In the genomic region with DNA sequence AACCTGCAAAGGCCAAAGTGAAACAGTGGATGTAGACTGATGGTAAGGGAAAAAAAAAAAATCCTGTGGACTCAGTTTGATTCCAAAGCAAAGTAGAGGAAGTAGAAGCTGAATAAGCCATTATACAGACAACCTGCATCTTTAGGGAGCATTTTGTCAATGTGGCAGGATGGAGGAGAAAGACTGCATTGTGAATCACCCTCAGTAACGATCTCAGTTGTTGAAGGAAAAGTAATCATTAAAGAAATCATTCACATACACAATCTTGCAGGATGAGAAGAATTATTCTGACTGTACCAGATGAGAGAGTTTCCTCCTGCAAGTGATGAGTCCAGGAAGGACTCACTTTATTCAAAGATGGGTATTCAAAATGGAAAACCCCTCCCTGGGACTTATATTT, we compare ENCODE assay signal across 1 cellular context.
TF ChIP-seq lines count a peak whose summit lies in the region.

No MANE protein-coding gene starts in this region.

TF ChIP-seq in K562, 482 proteins besides CTCF, POLR2A, EP300 and RAD21 (continued from another document):
- TF ChIP-seq RUNX1 (IDR thresholded peaks at IDR 0.05; ENCODE audit: low read depth) (no peak), SRSF1 (IDR thresholded peaks at IDR 0.05; ENCODE audit: low read depth, low read length) (no peak)
- TF ChIP-seq, protein P1, sequence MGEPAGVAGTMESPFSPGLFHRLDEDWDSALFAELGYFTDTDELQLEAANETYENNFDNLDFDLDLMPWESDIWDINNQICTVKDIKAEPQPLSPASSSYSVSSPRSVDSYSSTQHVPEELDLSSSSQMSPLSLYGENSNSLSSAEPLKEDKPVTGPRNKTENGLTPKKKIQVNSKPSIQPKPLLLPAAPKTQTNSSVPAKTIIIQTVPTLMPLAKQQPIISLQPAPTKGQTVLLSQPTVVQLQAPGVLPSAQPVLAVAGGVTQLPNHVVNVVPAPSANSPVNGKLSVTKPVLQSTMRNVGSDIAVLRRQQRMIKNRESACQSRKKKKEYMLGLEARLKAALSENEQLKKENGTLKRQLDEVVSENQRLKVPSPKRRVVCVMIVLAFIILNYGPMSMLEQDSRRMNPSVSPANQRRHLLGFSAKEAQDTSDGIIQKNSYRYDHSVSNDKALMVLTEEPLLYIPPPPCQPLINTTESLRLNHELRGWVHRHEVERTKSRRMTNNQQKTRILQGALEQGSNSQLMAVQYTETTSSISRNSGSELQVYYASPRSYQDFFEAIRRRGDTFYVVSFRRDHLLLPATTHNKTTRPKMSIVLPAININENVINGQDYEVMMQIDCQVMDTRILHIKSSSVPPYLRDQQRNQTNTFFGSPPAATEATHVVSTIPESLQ (CRISPR knock-in tag; IDR thresholded peaks at IDR 0.05) = no peak
